10 cellular contexts compared by ENCODE assay signal in genomic region chr6:135935951-135936601, GRCh38.
A peak's percentile ranks its signal among the peaks of the same experiment; 100 is the strongest.
DNase-seq lines count a peak whose midpoint lies in the region; ATAC-seq, FAIRE-seq and TF ChIP-seq lines count a peak whose summit lies in the region.
"Had no signal": no experiment of that assay in that cellular context is flagged by ENCODE, and none has a peak within 500 bp of the region (broad histone marks: within the 10 kb centered on the region; RNA-seq: fewer than 3 reads in every experiment).

No MANE protein-coding gene starts in this region.

- no TSS peak for BruUV-seq in HepG2 (replicated peaks; lab: Mats Ljungman, UMichigan)

- no peak for TF ChIP-seq RAD21 in HepG2 (CRISPR knock-in tag; IDR thresholded peaks at IDR 0.05)

- H3K4me1 ChIP-seq in HepG2 (ENCODE audit: insufficient read depth, low read length) (peaks cover 8% of the 10 kb centered on the region; the same call in 1 of the 2 replicates), right lobe of liver (peaks cover 0 to 4% (median 0%) of the 10 kb centered on the region in 4 donors), BE2C (no peaks in the 10 kb centered on the region; the same call in 1 of the 2 replicates)

- intact Hi-C loops in HepG2 (cut with micrococcal nuclease; ENCODE audit: unreplicated experiment) (no loop called here), right lobe of liver (cut with DNase I) (no loop called here)

- TF ChIP-seq POLR2A in HepG2 (IDR thresholded peaks at IDR 0.05; ENCODE audit: insufficient read depth in 1 of 2, low read depth in 2 of 2, low read length in 2 of 2) (no peak), right lobe of liver (IDR thresholded peaks at IDR 0.05) (no peak)

- in situ Hi-C loops in HepG2 (cut with HindIII; ENCODE audit: extremely low pct_ligation_motif_present, low pct_unique_long_range_greater_than_20kb), result no loop called here

- DNase-seq in HepG2 (ENCODE audit: low spot score), result no peak
- DNase-seq in right lobe of liver, result no peak
- DNase-seq in astrocyte of the hippocampus (ENCODE audit: low read depth, low spot score), result peak; percentile 45
- DNase-seq in left kidney (ENCODE audit: low read depth, low spot score), result peak; percentile 15
- DNase-seq in activated T-cell treated with anti-CD3 and anti-CD28 coated beads, Interleukin-2, amount 50 U/mL, for 1 hour, result no peak
- DNase-seq in BE2C, result no peak
- no peak for DNase-seq in dermis blood vessel endothelial cell
- DNase-seq: activated CD4-positive, alpha-beta memory T cell treated with anti-CD3 and anti-CD28 coated beads for 36 hours; CD4-positive, CD25-positive, alpha-beta regulatory T cell had no signal

- no peak overlapping the region for H3K4me2 ChIP-seq in HepG2 (ENCODE audit: low read depth, low read length)

- H3K4me3 ChIP-seq in HepG2 (replicated peaks in 1 of 3; ENCODE audit: insufficient read depth in 1 of 3, low read depth in 2 of 3, low read length in 3 of 3) (no peak overlapping the region), right lobe of liver (no peak overlapping the region), BE2C (ENCODE audit: low read depth, low read length) (no peak overlapping the region)

- POLR2A ChIA-PET in HepG2 (lab: Yijun Ruan, JAX), result no interaction called here

- peak; percentile 50; the same call in 2 of the 3 replicates for ATAC-seq in HepG2
- no peak for ATAC-seq in right lobe of liver
- no peak for ATAC-seq in GM19395 (IDR thresholded peaks at IDR 0.05; ENCODE audit: unreplicated experiment)

- H3K9me3 ChIP-seq in HepG2 (ENCODE audit: low read length) (no peaks in the 10 kb centered on the region), right lobe of liver (no peaks in the 10 kb centered on the region), BE2C (no peaks in the 10 kb centered on the region)

- no peak overlapping the region for H2AFZ ChIP-seq in HepG2 (ENCODE audit: low read length)

- 2% methylated on average over 8 of the region's 8 CpGs for WGBS in HepG2 (ENCODE audit: low lambda C conversion rate)
- WGBS in right lobe of liver (ENCODE audit: insufficient coverage, low coverage, low lambda C conversion rate, missing lambda C conversion rate), result 67% methylated on average over 7 of the region's 8 CpGs

- H3K27ac ChIP-seq in HepG2 (ENCODE audit: extremely low read length, insufficient read depth, low read length) (no peak overlapping the region), right lobe of liver (no peak overlapping the region)

- H4K20me1 ChIP-seq in HepG2 (ENCODE audit: insufficient read depth, low read length), result no peaks in the 10 kb centered on the region

- TF ChIP-seq CTCF in HepG2 (CRISPR knock-in tag; IDR thresholded peaks at IDR 0.05) (no peak), right lobe of liver (IDR thresholded peaks at IDR 0.05) (no peak), BE2C (IDR thresholded peaks at IDR 0.05; ENCODE audit: low read depth, low read length) (no peak)

- no peak for FAIRE-seq in HepG2 (lab: Jason Lieb, UNC)

- H3K27me3 ChIP-seq in HepG2 (ENCODE audit: control insufficient read depth in 1 of 2, insufficient read depth in 2 of 2, low read length in 2 of 2), result no peaks in the 10 kb centered on the region
- H3K27me3 ChIP-seq in right lobe of liver, result no peaks in the 10 kb centered on the region
- no peaks in the 10 kb centered on the region for H3K27me3 ChIP-seq in BE2C

- no peaks in the 10 kb centered on the region for H3K79me2 ChIP-seq in HepG2 (ENCODE audit: insufficient read depth, low read length)

- CTCF ChIA-PET in HepG2 (lab: Yijun Ruan, JAX; ENCODE audit: low intra/inter-chr PET ratio, low total read pairs), result no interaction called here

- no peak overlapping the region for H3K9ac ChIP-seq in HepG2 (ENCODE audit: insufficient read depth, low read depth, low read length)

- TF ChIP-seq EP300 in HepG2 (IDR thresholded peaks at IDR 0.05; ENCODE audit: low read depth in 2 of 2, low read length in 2 of 2), result no peak
- no peak for TF ChIP-seq EP300 in HepG2 (CRISPR knock-in tag; IDR thresholded peaks at IDR 0.05; ENCODE audit: borderline replicate concordance)

- H3K36me3 ChIP-seq in HepG2 (replicated peaks in 1 of 2; ENCODE audit: control insufficient read depth in 1 of 2, insufficient read depth in 2 of 2, low read length in 2 of 2), result no peaks in the 10 kb centered on the region
- no peaks in the 10 kb centered on the region for H3K36me3 ChIP-seq in right lobe of liver
- H3K36me3 ChIP-seq in BE2C, result no peaks in the 10 kb centered on the region

TF ChIP-seq in HepG2, 621 proteins besides CTCF, POLR2A, EP300 and RAD21 (continues in another document):
- TF ChIP-seq GRHL1 (CRISPR knock-in tag; conservative IDR thresholded peaks at IDR 0.05) (no peak), ZNF557 (CRISPR knock-in tag; IDR thresholded peaks at IDR 0.05) (no peak), MXD1 (CRISPR knock-in tag; IDR thresholded peaks at IDR 0.05) (no peak), ZBTB40 (IDR thresholded peaks at IDR 0.05) (no peak), ZBTB40 (CRISPR knock-in tag; IDR thresholded peaks at IDR 0.05) (no peak), MED8 (CRISPR knock-in tag; IDR thresholded peaks at IDR 0.05; ENCODE audit: insufficient replicate concordance) (no peak)

Comparison
In these comparisons a context has a peak if more than half of its experiments do, and no peak if none do; other contexts are left out.
1. DNase-seq: peak in astrocyte of the hippocampus (single experiment) and left kidney (single experiment); none in HepG2 (single experiment), right lobe of liver (0 of 3), activated T-cell treated with anti-CD3 and anti-CD28 coated beads, Interleukin-2, amount 50 U/mL, for 1 hour (single experiment), BE2C (single experiment) and dermis blood vessel endothelial cell (single experiment).